8 cellular contexts compared by ENCODE assay signal in genomic region chr6:37314803-37315515, GRCh38. TPM values are rescaled to one million over a fixed set of nuclear protein-coding genes. Genes with fewer than 3 reads are reported as not detected.
A peak's percentile ranks its signal among the peaks of the same experiment; 100 is the strongest.
DNase-seq lines count a peak whose midpoint lies in the region; ATAC-seq and TF ChIP-seq lines count a peak whose summit lies in the region.

No MANE protein-coding gene starts in this region.

- no peak for TF ChIP-seq EP300 in gastroesophageal sphincter (IDR thresholded peaks at IDR 0.05)

- TF ChIP-seq CTCF in fibroblast of villous mesenchyme (IDR thresholded peaks at IDR 0.05; ENCODE audit: insufficient read depth, low read depth, low read length) (peak; percentile 73), retinal pigment epithelial cell (conservative IDR thresholded peaks at IDR 0.05; ENCODE audit: low read depth, low read length) (peak; percentile 61), gastroesophageal sphincter (IDR thresholded peaks at IDR 0.05) (peak in 1 of 4 experiments; percentile 23)

- no peak overlapping the region for H3K27ac ChIP-seq in gastroesophageal sphincter

- DNase-seq in NCI-H1092 treated with DMSO at 0.1 percent for 48 hours (lab: John Stamatoyannopoulos, UW) (peak; percentile 12), NCI-H1092 (lab: John Stamatoyannopoulos, UW) (no peak), NCI-H1694 (lab: John Stamatoyannopoulos, UW) (peak; percentile 75), fibroblast of villous mesenchyme (ENCODE audit: low read depth) (peak; percentile 94), retinal pigment epithelial cell (ENCODE audit: low read depth) (no peak)
- DNase-seq in activated CD4-positive, alpha-beta T cell treated with anti-CD3 and anti-CD28 coated beads, Interleukin-2, amount 10 ng/mL, durations not matched to agents 7 days and 5 days: peak; percentile 68

- H3K4me1 Mint-ChIP-seq in activated CD4-positive, alpha-beta T cell treated with anti-CD3 and anti-CD28 coated beads, Interleukin-2, amount 10 ng/mL, durations not matched to agents 7 days and 5 days: peaks cover 17% of the 10 kb centered on the region

- no peak overlapping the region for H3K4me3 ChIP-seq in fibroblast of villous mesenchyme (ENCODE audit: low read depth, low read length)
- no peak overlapping the region for H3K4me3 ChIP-seq in retinal pigment epithelial cell (ENCODE audit: low read length)
- H3K4me3 ChIP-seq in gastroesophageal sphincter: no peak overlapping the region

- H3K36me3 Mint-ChIP-seq in activated CD4-positive, alpha-beta T cell treated with anti-CD3 and anti-CD28 coated beads, Interleukin-2, amount 10 ng/mL, durations not matched to agents 7 days and 5 days (ENCODE audit: low read depth): peaks cover 24% of the 10 kb centered on the region

- POLR2A ChIA-PET in activated CD4-positive, alpha-beta T cell treated with anti-CD3 and anti-CD28 coated beads, Interleukin-2, amount 10 ng/mL, durations not matched to agents 7 days and 5 days (lab: Charles Lee): no interaction called here

- no peaks in the 10 kb centered on the region for H3K27me3 Mint-ChIP-seq in activated CD4-positive, alpha-beta T cell treated with anti-CD3 and anti-CD28 coated beads, Interleukin-2, amount 10 ng/mL, durations not matched to agents 7 days and 5 days

- WGBS in gastroesophageal sphincter (ENCODE audit: low coverage in 1 of 2), 2 donors: 75 to 80% methylated on average over 2 to 11 of the region's 11 CpGs

- H3K9me3 ChIP-seq in gastroesophageal sphincter: no peaks in the 10 kb centered on the region

- H3K27ac Mint-ChIP-seq in activated CD4-positive, alpha-beta T cell treated with anti-CD3 and anti-CD28 coated beads, Interleukin-2, amount 10 ng/mL, durations not matched to agents 7 days and 5 days: peak overlapping the region; percentile 51

- no peak overlapping the region for H3K4me3 Mint-ChIP-seq in activated CD4-positive, alpha-beta T cell treated with anti-CD3 and anti-CD28 coated beads, Interleukin-2, amount 10 ng/mL, durations not matched to agents 7 days and 5 days

- no peaks in the 10 kb centered on the region for H3K9me3 Mint-ChIP-seq in activated CD4-positive, alpha-beta T cell treated with anti-CD3 and anti-CD28 coated beads, Interleukin-2, amount 10 ng/mL, durations not matched to agents 7 days and 5 days

- CTCF ChIA-PET in activated CD4-positive, alpha-beta T cell treated with anti-CD3 and anti-CD28 coated beads, Interleukin-2, amount 10 ng/mL, durations not matched to agents 7 days and 5 days (lab: Charles Lee): interaction anchor here (0.9 to 7.3 kb wide), 16 partner anchors 9 to 549 kb away, joined by 3 to 33 read pairs (median 4); partner anchors contain the start of gene PPIL1

- ATAC-seq in HG03196 (IDR thresholded peaks at IDR 0.05; ENCODE audit: unreplicated experiment) (no peak), gastroesophageal sphincter (no peak)

- H3K4me1 ChIP-seq in gastroesophageal sphincter: no peaks in the 10 kb centered on the region

- TF ChIP-seq POLR2A in gastroesophageal sphincter (IDR thresholded peaks at IDR 0.05): no peak

- peaks cover 0 to 81% of the 10 kb centered on the region in 2 donors for H3K36me3 ChIP-seq in gastroesophageal sphincter

- H3K27me3 ChIP-seq in gastroesophageal sphincter: no peaks in the 10 kb centered on the region

RNA-seq across cellular contexts. Expression of gene RNF8, which starts 38.8 kb away (rescaled TPM):
- total RNA-seq in activated CD4-positive, alpha-beta T cell treated with anti-CD3 and anti-CD28 coated beads, Interleukin-2, amount 10 ng/mL, durations not matched to agents 7 days and 5 days: 10 to 100 TPM; 23.1 to 25.2 TPM
- total RNA-seq in fibroblast of villous mesenchyme (19.0 and 22.5 TPM in 2 replicates), gastroesophageal sphincter (10 to 100 TPM in 3 of 4 donors, 1 to 10 TPM in 1; 10.0 to 21.5 (median 16.0) TPM)

RNA-seq across cellular contexts. Expression of gene TMEM217, which starts 57.0 kb away (rescaled TPM):
- 1 to 10 TPM in 1 of 2 experiments, under 1 TPM in 1; 0.92 to 1.3 TPM for total RNA-seq in activated CD4-positive, alpha-beta T cell treated with anti-CD3 and anti-CD28 coated beads, Interleukin-2, amount 10 ng/mL, durations not matched to agents 7 days and 5 days
- 2.9 and 3.5 TPM in 2 replicates for total RNA-seq in fibroblast of villous mesenchyme
- under 1 TPM in 1 of 4 donors, not detected in 3; 0.40 TPM for total RNA-seq in gastroesophageal sphincter

RNA-seq across cellular contexts. Expression of gene TBC1D22B, which starts 57.4 kb away (rescaled TPM):
- total RNA-seq in activated CD4-positive, alpha-beta T cell treated with anti-CD3 and anti-CD28 coated beads, Interleukin-2, amount 10 ng/mL, durations not matched to agents 7 days and 5 days: 10 to 100 TPM; 15.3 to 16.6 TPM
- total RNA-seq in fibroblast of villous mesenchyme (7.1 and 10.8 TPM in 2 replicates), gastroesophageal sphincter (1 to 10 TPM; 5.0 to 9.2 (median 8.3) TPM)

Comparison
In these comparisons a context has a peak if more than half of its experiments do, and no peak if none do; other contexts are left out.
1. DNase-seq: peak in NCI-H1092 treated with DMSO at 0.1 percent for 48 hours (single experiment), NCI-H1694 (single experiment), activated CD4-positive, alpha-beta T cell treated with anti-CD3 and anti-CD28 coated beads, Interleukin-2, amount 10 ng/mL, durations not matched to agents 7 days and 5 days (single experiment) and fibroblast of villous mesenchyme (single experiment); none in NCI-H1092 (single experiment) and retinal pigment epithelial cell (single experiment).